Comparison of ENCODE assay signal across 11 cellular contexts in genomic region chr1:8486047-8486446, GRCh38.
"Had no signal": no experiment of that assay in that cellular context is flagged by ENCODE, and none has a peak within 500 bp of the region (broad histone marks: within the 10 kb centered on the region; RNA-seq: fewer than 3 reads in every experiment).

No MANE protein-coding gene starts in this region.

- H3K9me3 ChIP-seq: HAP-1 had no signal

- DNase-seq: GM23248, GOT3, H7, HFFc6, KBM-7 had no signal

- H3K4me3 ChIP-seq: GM23248, HAP-1 had no signal

- H3K27ac Mint-ChIP-seq: HFFc6, IgD-negative memory B cell had no signal

- H3K36me3 ChIP-seq: HAP-1 had no signal

- H3K4me3 Mint-ChIP-seq: HFFc6, IgD-negative memory B cell had no signal

- H3K27ac ChIP-seq: GM23248, HL-60, KMS-11 had no signal

- H3K9me3 Mint-ChIP-seq: HFFc6, IgD-negative memory B cell had no signal

- ATAC-seq: HCT116, HepG2 had no signal

- H3K27me3 Mint-ChIP-seq: IgD-negative memory B cell had no signal
